In genomic region chr6:2244261-2245102, GRCh38 we compare ENCODE assay signal across 8 cellular contexts. TPM values are rescaled to one million over a fixed set of nuclear protein-coding genes. Genes with fewer than 3 reads are reported as not detected.
A peak's percentile ranks its signal among the peaks of the same experiment; 100 is the strongest.
DNase-seq lines count a peak whose midpoint lies in the region; ATAC-seq, FAIRE-seq and TF ChIP-seq lines count a peak whose summit lies in the region.

No MANE protein-coding gene starts in this region.

- H3K4me3 Mint-ChIP-seq in activated B cell treated with CpG ODN at 0.5 μM for 24 hours = peak overlapping the region; percentile 92

- H3K9me3 Mint-ChIP-seq in activated B cell treated with CpG ODN at 0.5 μM for 24 hours = no peaks in the 10 kb centered on the region

- FAIRE-seq in small intestine (lab: Jason Lieb, UNC) = no peak

- H3K36me3 ChIP-seq in DOHH2 (ENCODE audit: control insufficient read depth, low read length) (no peaks in the 10 kb centered on the region), hepatocyte (replicated peaks; ENCODE audit: insufficient read depth, low read depth) (no peaks in the 10 kb centered on the region), small intestine (ENCODE audit: control insufficient read depth in 2 of 2, insufficient read depth in 2 of 2, low read length in 2 of 2) (peaks cover 0 to 4% of the 10 kb centered on the region in 2 donors)

- WGBS in hepatocyte (ENCODE audit: low lambda C conversion rate, missing lambda C conversion rate) = 25% methylated on average over 32 of the region's 32 CpGs
- WGBS in small intestine, 3 donors = 6 to 22% (median 14%) methylated on average over 32 of the region's 32 CpGs

- H3K9me3 ChIP-seq in DOHH2 (ENCODE audit: control insufficient read depth, insufficient read depth, low read length) (no peaks in the 10 kb centered on the region), hepatocyte (ENCODE audit: low read depth) (no peaks in the 10 kb centered on the region), small intestine (ENCODE audit: control insufficient read depth, low read depth) (no peaks in the 10 kb centered on the region)

- peak overlapping the region; percentile 81 for H3K4me2 ChIP-seq in DOHH2 (ENCODE audit: low read length)
- peak overlapping the region; percentile 90 for H3K4me2 ChIP-seq in hepatocyte

- H3K79me2 ChIP-seq in DOHH2 (ENCODE audit: control insufficient read depth, low read length) = peaks cover 64% of the 10 kb centered on the region
- peaks cover 54% of the 10 kb centered on the region for H3K79me2 ChIP-seq in hepatocyte

- H2AFZ ChIP-seq in hepatocyte = peak overlapping the region; percentile 81

- TF ChIP-seq CTCF in DOHH2 (IDR thresholded peaks at IDR 0.05; ENCODE audit: low read depth, low read length, poor library complexity, severe bottlenecking) = no peak
- TF ChIP-seq CTCF in activated B cell treated with CpG ODN at 0.5 μM for 24 hours (IDR thresholded peaks at IDR 0.05) = no peak
- no peak for TF ChIP-seq CTCF in hepatocyte (IDR thresholded peaks at IDR 0.05; ENCODE audit: poor library complexity)

- POLR2A ChIA-PET in activated B cell treated with CpG ODN at 0.5 μM for 24 hours (lab: Charles Lee) = no interaction called here

- CTCF ChIA-PET in activated B cell treated with CpG ODN at 0.5 μM for 24 hours (lab: Charles Lee) = no interaction called here

- DNase-seq in activated B cell treated with CpG ODN at 0.5 μM for 24 hours (no peak), hepatocyte (ENCODE audit: low spot score) (peak; percentile 63), small intestine (peak; percentile 67)
- no peak for DNase-seq in activated CD4-positive, alpha-beta T cell treated with anti-CD3 and anti-CD28 coated beads for 48 hours

- H3K27ac ChIP-seq in DOHH2 (ENCODE audit: low read depth, low read length) (no peak overlapping the region), hepatocyte (peak overlapping the region; percentile 87), small intestine (ENCODE audit: low read depth in 1 of 2, low read length in 1 of 2) (peak overlapping the region; percentile 64 to 87)

- H3F3A ChIP-seq in DOHH2 (ENCODE audit: control insufficient read depth, insufficient read depth) = peaks cover 10% of the 10 kb centered on the region; the same call in 1 of the 2 replicates

- H3K27ac Mint-ChIP-seq in activated B cell treated with CpG ODN at 0.5 μM for 24 hours = peak overlapping the region; percentile 77

- H3K4me1 ChIP-seq in DOHH2 (ENCODE audit: control insufficient read depth, low read length) = peaks cover 19% of the 10 kb centered on the region
- peaks cover 8% of the 10 kb centered on the region for H3K4me1 ChIP-seq in hepatocyte (ENCODE audit: insufficient read depth)
- peaks cover 2 to 4% of the 10 kb centered on the region in 2 donors for H3K4me1 ChIP-seq in small intestine (ENCODE audit: control insufficient read depth in 2 of 2, insufficient read depth in 1 of 2, low read depth in 1 of 2, low read length in 1 of 2)

- intact Hi-C loops in activated B cell treated with CpG ODN at 0.5 μM for 24 hours (cut with micrococcal nuclease) = loop anchor here (1.0 to 2.0 kb wide), 3 partner anchors 489 to 634 kb away; partner anchors contain the start of gene WRNIP1

- H3K27me3 Mint-ChIP-seq in activated B cell treated with CpG ODN at 0.5 μM for 24 hours = no peaks in the 10 kb centered on the region

- H3K27me3 ChIP-seq in DOHH2 (ENCODE audit: control insufficient read depth, low read length) = no peaks in the 10 kb centered on the region
- H3K27me3 ChIP-seq in hepatocyte = no peaks in the 10 kb centered on the region
- H3K27me3 ChIP-seq in small intestine (ENCODE audit: control insufficient read depth in 2 of 2, insufficient read depth in 2 of 2, low read length in 2 of 2) = no peaks in the 10 kb centered on the region

- H4K20me1 ChIP-seq in DOHH2 (ENCODE audit: control insufficient read depth, insufficient read depth, low read depth, low read length) (no peaks in the 10 kb centered on the region), hepatocyte (ENCODE audit: insufficient read depth, poor library complexity, severe bottlenecking) (no peaks in the 10 kb centered on the region)

- H3K4me3 ChIP-seq in DOHH2 (ENCODE audit: low read length) = peak overlapping the region; percentile 99
- H3K4me3 ChIP-seq in hepatocyte = peak overlapping the region; percentile 80
- H3K4me3 ChIP-seq in small intestine (ENCODE audit: low read depth in 1 of 2, low read length in 2 of 2) = peak overlapping the region; percentile 81 to 94

- peaks cover 12% of the 10 kb centered on the region for H3K36me3 Mint-ChIP-seq in activated B cell treated with CpG ODN at 0.5 μM for 24 hours (ENCODE audit: low read depth)

- no peaks in the 10 kb centered on the region for H3K9me2 ChIP-seq in DOHH2 (replicated peaks; ENCODE audit: control insufficient read depth, low read length)
- H3K9me2 ChIP-seq in hepatocyte (replicated peaks; ENCODE audit: insufficient read depth) = no peaks in the 10 kb centered on the region

- ATAC-seq in HG03064 (IDR thresholded peaks at IDR 0.05; ENCODE audit: low read depth, unreplicated experiment) = peak; percentile 18
- ATAC-seq in activated B cell treated with CpG ODN at 0.5 μM for 24 hours (ENCODE audit: low read depth) = no peak
- ATAC-seq in HG02970 (IDR thresholded peaks at IDR 0.05; ENCODE audit: low FRiP score, unreplicated experiment) = no peak
- no peak for ATAC-seq in GM19324 (IDR thresholded peaks at IDR 0.05; ENCODE audit: low FRiP score, unreplicated experiment)

- peaks cover 27% of the 10 kb centered on the region for H3K4me1 Mint-ChIP-seq in activated B cell treated with CpG ODN at 0.5 μM for 24 hours

RNA-seq across cellular contexts. Expression of gene GMDS, which starts 0.9 kb away (rescaled TPM):
- total RNA-seq in activated B cell treated with CpG ODN at 0.5 μM for 24 hours = 30.1 and 33.7 TPM in 2 replicates
- 20.7 and 22.6 TPM in 2 replicates for total RNA-seq in hepatocyte
- 29.6 and 32.6 TPM in 2 replicates for polyA plus RNA-seq in hepatocyte
- 100 to 1,000 TPM; 168 to 243 (median 232) TPM for polyA plus RNA-seq in small intestine

Comparison
In these comparisons a context has a peak if more than half of its experiments do, and no peak if none do; other contexts are left out.
1. DNase-seq: peak in hepatocyte (single experiment) and small intestine (single experiment); none in activated B cell treated with CpG ODN at 0.5 μM for 24 hours (single experiment) and activated CD4-positive, alpha-beta T cell treated with anti-CD3 and anti-CD28 coated beads for 48 hours (single experiment).
2. Peak in every context shown above with its lines, with median percentiles within 50 percentile points of each other: H3K4me3 ChIP-seq.